Comparison of ENCODE assay signal across 8 cellular contexts in genomic region chr5:132746592-132747063, GRCh38. TPM values are rescaled to one million over a fixed set of nuclear protein-coding genes. Genes with fewer than 3 reads are reported as not detected.
DNase-seq lines count a peak whose midpoint lies in the region; ATAC-seq and TF ChIP-seq lines count a peak whose summit lies in the region.

No MANE protein-coding gene starts in this region.

- peak overlapping the region; percentile 41 for H3K4me3 ChIP-seq in AG04449 (ENCODE audit: low read depth, low read length)
- H3K4me3 ChIP-seq in gastroesophageal sphincter, result peak overlapping the region; percentile 1 to 52
- peak overlapping the region; percentile 55 for H3K4me3 ChIP-seq in rectal smooth muscle tissue (ENCODE audit: low read length)

- DNase-seq in AG04449 (ENCODE audit: low read depth, low spot score) (no peak), NCI-H524 (lab: John Stamatoyannopoulos, UW) (no peak)
- peak; percentile 61 to 69 for DNase-seq in activated CD4-positive, alpha-beta T cell treated with anti-CD3 and anti-CD28 coated beads, Interleukin-2, amount 50 U/mL, for 48 hours
- no peak for DNase-seq in NK-92 treated with Interleukin-12 subunit alpha and Interleukin-12 subunit beta, amount 100 ng/mL, for 24 hours (lab: John Stamatoyannopoulos, UW)

- no peak overlapping the region for H3K9ac ChIP-seq in rectal smooth muscle tissue (ENCODE audit: low read length)

- H3K36me3 ChIP-seq in gastroesophageal sphincter (no peaks in the 10 kb centered on the region), rectal smooth muscle tissue (ENCODE audit: control insufficient read depth, insufficient read depth, low read length) (no peaks in the 10 kb centered on the region)

- no peak for TF ChIP-seq POLR2A in gastroesophageal sphincter (IDR thresholded peaks at IDR 0.05)

- no peak for TF ChIP-seq EP300 in gastroesophageal sphincter (IDR thresholded peaks at IDR 0.05)

- CTCF ChIA-PET in AG04449 (lab: Yijun Ruan, JAX), result interaction anchor here (1.0 to 18.0 kb wide), 5 partner anchors 9 to 73 kb away, joined by 3 to 317 read pairs (median 11); partner anchors contain the start of genes KIF3A and SOWAHA

- TF ChIP-seq CTCF in AG04449 (IDR thresholded peaks at IDR 0.05; ENCODE audit: insufficient read depth, low read length, missing control alignments), result peak; percentile 11
- TF ChIP-seq CTCF in gastroesophageal sphincter (IDR thresholded peaks at IDR 0.05), result no peak

- WGBS in gastroesophageal sphincter (ENCODE audit: low coverage in 1 of 2), 2 donors, result 24 to 29% methylated on average over 6 to 8 of the region's 8 CpGs

- peaks cover 0 to 12% (median 8%) of the 10 kb centered on the region in 3 donors for H3K4me1 ChIP-seq in gastroesophageal sphincter
- no peaks in the 10 kb centered on the region for H3K4me1 ChIP-seq in rectal smooth muscle tissue (ENCODE audit: control insufficient read depth, insufficient read depth, low read length)

- H3K9me3 ChIP-seq in gastroesophageal sphincter, result peaks cover 0 to 13% (median 0%) of the 10 kb centered on the region in 3 donors

- H3K27ac ChIP-seq in gastroesophageal sphincter (no peak overlapping the region), rectal smooth muscle tissue (ENCODE audit: low read depth, low read length) (no peak overlapping the region)

- ATAC-seq in GM21723 (IDR thresholded peaks at IDR 0.05; ENCODE audit: unreplicated experiment) (peak; percentile 49), gastroesophageal sphincter (no peak), GM18519 (IDR thresholded peaks at IDR 0.05; ENCODE audit: low FRiP score, unreplicated experiment) (no peak)

- POLR2A ChIA-PET in AG04449 (lab: Yijun Ruan, JAX), result interaction anchor here (1.2 kb wide), 1 partner anchor 29 kb away, joined by 3 read pairs; no protein-coding TSS in a partner anchor

- H3K27me3 ChIP-seq in gastroesophageal sphincter (peaks cover 55% of the 10 kb centered on the region), rectal smooth muscle tissue (ENCODE audit: control insufficient read depth, insufficient read depth, low read length) (peaks cover 6% of the 10 kb centered on the region)

RNA-seq across cellular contexts. Expression of gene CCNI2, which starts 0.6 kb away (rescaled TPM):
- not detected for total RNA-seq in gastroesophageal sphincter

RNA-seq across cellular contexts. Expression of gene KIF3A, which starts 9.3 kb away (rescaled TPM):
- total RNA-seq in gastroesophageal sphincter, result 10 to 100 TPM in 1 of 4 donors, 1 to 10 TPM in 3; 5.9 to 12.5 (median 7.7) TPM

RNA-seq across cellular contexts. Expression of gene SEPTIN8, which starts 30.4 kb away (rescaled TPM):
- 10 to 100 TPM; 31.6 to 46.4 (median 34.9) TPM for total RNA-seq in gastroesophageal sphincter

Comparison
In these comparisons a context has a peak if more than half of its experiments do, and no peak if none do; other contexts are left out.
1. DNase-seq: peak in activated CD4-positive, alpha-beta T cell treated with anti-CD3 and anti-CD28 coated beads, Interleukin-2, amount 50 U/mL, for 48 hours (2 of 2); none in AG04449 (single experiment), NCI-H524 (0 of 2) and NK-92 treated with Interleukin-12 subunit alpha and Interleukin-12 subunit beta, amount 100 ng/mL, for 24 hours (single experiment).
2. Peak in every context shown above with its lines, with median percentiles within 50 percentile points of each other: H3K4me3 ChIP-seq.